22 cellular contexts compared by ENCODE assay signal in the genomic region with DNA sequence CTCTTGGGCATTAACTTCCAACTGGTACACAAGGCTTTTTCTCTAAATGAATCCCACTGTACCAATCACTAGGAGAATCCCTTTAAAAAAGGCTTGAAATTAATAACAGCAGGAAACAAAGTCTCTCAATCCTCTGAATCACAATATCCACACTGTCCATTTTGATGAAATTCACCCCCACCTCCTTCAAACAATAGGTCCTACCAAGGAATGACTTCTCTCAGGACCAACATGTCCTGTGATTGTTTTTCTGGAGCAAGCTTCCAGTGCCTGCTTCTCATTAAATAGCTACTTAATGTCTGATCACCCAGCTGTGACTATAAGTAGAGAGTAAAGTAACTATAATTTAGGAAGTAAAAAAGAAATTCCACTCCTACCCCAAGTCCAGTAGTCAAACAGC. TPM values are rescaled to one million over a fixed set of nuclear protein-coding genes. Genes with fewer than 3 reads are reported as not detected.
DNase-seq lines count a peak whose midpoint lies in the region; ATAC-seq and TF ChIP-seq lines count a peak whose summit lies in the region.
"Had no signal": no experiment of that assay in that cellular context is flagged by ENCODE, and none has a peak within 500 bp of the region (broad histone marks: within the 10 kb centered on the region; RNA-seq: fewer than 3 reads in every experiment).

No MANE protein-coding gene starts in this region.

- TF ChIP-seq CTCF in heart right ventricle (IDR thresholded peaks at IDR 0.05) (no peak), epithelial cell of proximal tubule (conservative IDR thresholded peaks at IDR 0.05; ENCODE audit: low read depth, low read length) (no peak), psoas muscle (IDR thresholded peaks at IDR 0.05) (no peak)

- H3K9me3 Mint-ChIP-seq in CD8-positive, alpha-beta memory T cell: no peaks in the 10 kb centered on the region
- H3K9me3 Mint-ChIP-seq: mesothelial cell of epicardium had no signal

- no peak overlapping the region for H3K4me3 Mint-ChIP-seq in CD8-positive, alpha-beta memory T cell
- H3K4me3 Mint-ChIP-seq: activated naive CD8-positive, alpha-beta T cell; mesothelial cell of epicardium had no signal

- POLR2A ChIA-PET in CD8-positive, alpha-beta memory T cell (lab: Charles Lee): interaction anchor here (0.8 kb wide), 1 partner anchor 27 kb away, joined by 3 read pairs; no protein-coding TSS in a partner anchor

- H3K9me3 ChIP-seq in heart right ventricle: no peaks in the 10 kb centered on the region
- H3K9me3 ChIP-seq in psoas muscle: no peaks in the 10 kb centered on the region
- H3K9me3 ChIP-seq in CD8-positive, alpha-beta memory T cell (ENCODE audit: low read length): no peaks in the 10 kb centered on the region
- H3K9me3 ChIP-seq: gastrocnemius medialis, pancreas had no signal

- peaks cover 6 to 63% (median 46%) of the 10 kb centered on the region in 9 donors for H3K4me1 ChIP-seq in heart right ventricle
- H3K4me1 ChIP-seq in psoas muscle: peaks cover 47% of the 10 kb centered on the region
- peaks cover 5% of the 10 kb centered on the region for H3K4me1 ChIP-seq in CD8-positive, alpha-beta memory T cell (ENCODE audit: insufficient read depth, low read length)

- H3K4me1 Mint-ChIP-seq in CD8-positive, alpha-beta memory T cell: peaks cover 13 to 21% (median 20%) of the 10 kb centered on the region in 3 donors

- H3K27ac Mint-ChIP-seq in CD8-positive, alpha-beta memory T cell: no peak overlapping the region
- H3K27ac Mint-ChIP-seq: activated naive CD8-positive, alpha-beta T cell had no signal

- H3K4me3 ChIP-seq in heart right ventricle (no peak overlapping the region), epithelial cell of proximal tubule (ENCODE audit: low read depth, low read length) (peak overlapping the region; percentile 2), psoas muscle (no peak overlapping the region)
- no peak overlapping the region for H3K4me3 ChIP-seq in CD8-positive, alpha-beta memory T cell (ENCODE audit: low read length)
- H3K4me3 ChIP-seq: gastrocnemius medialis, pancreas had no signal

- CTCF ChIA-PET in CD8-positive, alpha-beta memory T cell (lab: Charles Lee): interaction anchor here (1.0 kb wide), 1 partner anchor 20 kb away, joined by 3 read pairs; no protein-coding TSS in a partner anchor

- ATAC-seq in heart right ventricle (no peak), Right ventricle myocardium superior (ENCODE audit: poor library complexity) (no peak), psoas muscle (no peak), HG02642 (IDR thresholded peaks at IDR 0.05; ENCODE audit: poor library complexity, unreplicated experiment) (no peak)
- ATAC-seq: gastrocnemius medialis, HCT116, pancreas, PC-3 had no signal

- peaks cover 0 to 20% (median 5%) of the 10 kb centered on the region in 3 donors for H3K36me3 Mint-ChIP-seq in CD8-positive, alpha-beta memory T cell

- H3K27ac ChIP-seq in heart right ventricle: peak overlapping the region in 7 of 10 donors; percentile 5 to 87 (median 51)
- H3K27ac ChIP-seq in psoas muscle: peak overlapping the region; percentile 30
- H3K27ac ChIP-seq in CD8-positive, alpha-beta memory T cell (ENCODE audit: low read depth, low read length): no peak overlapping the region
- H3K27ac ChIP-seq: pancreas had no signal

- no peaks in the 10 kb centered on the region for H3K27me3 Mint-ChIP-seq in CD8-positive, alpha-beta memory T cell
- H3K27me3 Mint-ChIP-seq: activated naive CD8-positive, alpha-beta T cell had no signal

- H3K36me3 ChIP-seq in heart right ventricle (peaks cover 0 to 51% (median 0%) of the 10 kb centered on the region in 9 donors), psoas muscle (ENCODE audit: insufficient read depth in 1 of 2, low read depth in 1 of 2) (peaks cover 5 to 7% of the 10 kb centered on the region in 2 donors)
- no peaks in the 10 kb centered on the region for H3K36me3 ChIP-seq in CD8-positive, alpha-beta memory T cell (ENCODE audit: insufficient read depth, low read length)
- H3K36me3 ChIP-seq: gastrocnemius medialis had no signal

- intact Hi-C loops in heart right ventricle (cut with DNase I): no loop called here
- intact Hi-C loops in Right ventricle myocardium superior (cut with DNase I): no loop called here
- intact Hi-C loops in psoas muscle (cut with DNase I): no loop called here

- H3K27me3 ChIP-seq in heart right ventricle (no peaks in the 10 kb centered on the region), psoas muscle (ENCODE audit: insufficient read depth in 3 of 3, low read length in 2 of 3) (no peaks in the 10 kb centered on the region)
- no peaks in the 10 kb centered on the region for H3K27me3 ChIP-seq in CD8-positive, alpha-beta memory T cell (ENCODE audit: insufficient read depth, low read length, poor library complexity, severe bottlenecking)
- H3K27me3 ChIP-seq: gastrocnemius medialis, pancreas had no signal

- no peak for DNase-seq in heart right ventricle
- DNase-seq in Right ventricle myocardium superior: no peak
- no peak for DNase-seq in epithelial cell of proximal tubule (ENCODE audit: low read depth)
- no peak for DNase-seq in psoas muscle
- DNase-seq in CD8-positive, alpha-beta memory T cell: no peak
- DNase-seq in NCI-H510A (lab: John Stamatoyannopoulos, UW): no peak
- DNase-seq in NCI-H345 (lab: John Stamatoyannopoulos, UW): no peak
- DNase-seq: activated CD4-positive, alpha-beta T cell treated with anti-CD3 and anti-CD28 coated beads for 48 hours; gastrocnemius medialis; GF-D8; NCI-H526 treated with DMSO at 0.1 percent for 48 hours; pancreas; PC-3; stimulated activated CD4-positive, alpha-beta T cell treated with anti-CD3 and anti-CD28 coated beads, Interleukin-15, amount 100 ng/mL, for 24 hours; T1000 had no signal

RNA-seq across cellular contexts. Expression of a gene that starts 13.1 kb away (rescaled TPM):
- total RNA-seq in heart right ventricle (100 to 1,000 TPM in 2 of 10 donors, 10 to 100 TPM in 8; 60.8 to 117 (median 83.4) TPM), Right ventricle myocardium superior (75.0 TPM), epithelial cell of proximal tubule (116 TPM in 2 replicates), psoas muscle (100 to 1,000 TPM in 3 of 4 donors, 10 to 100 TPM in 1; 100.0 to 130 (median 111) TPM)
- polyA plus RNA-seq in heart right ventricle (100 to 1,000 TPM in 1 of 2 donors, 10 to 100 TPM in 1; 54.1 to 159 TPM), psoas muscle (100 to 1,000 TPM in 1 of 3 donors, 10 to 100 TPM in 2; 68.9 to 102 (median 92.8) TPM)
- 100 to 1,000 TPM; 106 to 110 TPM for total RNA-seq in CD8-positive, alpha-beta memory T cell
- polyA plus RNA-seq in CD8-positive, alpha-beta memory T cell: 73.5 TPM

RNA-seq across cellular contexts. Expression of a gene that starts 13.4 kb away (rescaled TPM):
- total RNA-seq in heart right ventricle: 1 to 10 TPM; 2.3 to 9.1 (median 4.7) TPM
- polyA plus RNA-seq in heart right ventricle: 1 to 10 TPM; 2.5 to 2.8 TPM
- 6.4 TPM for total RNA-seq in Right ventricle myocardium superior
- 3.7 and 6.7 TPM in 2 replicates for total RNA-seq in epithelial cell of proximal tubule
- total RNA-seq in psoas muscle: 1 to 10 TPM; 4.9 to 5.9 (median 5.4) TPM
- 10 to 100 TPM in 1 of 3 donors, 1 to 10 TPM in 2; 4.0 to 10.4 (median 7.0) TPM for polyA plus RNA-seq in psoas muscle
- 1 to 10 TPM; 8.2 to 8.9 TPM for total RNA-seq in CD8-positive, alpha-beta memory T cell
- 2.6 TPM for polyA plus RNA-seq in CD8-positive, alpha-beta memory T cell

RNA-seq across cellular contexts. Expression of a gene that starts 35.8 kb away (rescaled TPM):
- total RNA-seq in heart right ventricle: 100 to 1,000 TPM in 1 of 10 donors, 10 to 100 TPM in 9; 76.5 to 103 (median 81.8) TPM
- 100 to 1,000 TPM in 1 of 2 donors, 10 to 100 TPM in 1; 58.3 to 158 TPM for polyA plus RNA-seq in heart right ventricle
- 72.8 TPM for total RNA-seq in Right ventricle myocardium superior
- 149 and 156 TPM in 2 replicates for total RNA-seq in epithelial cell of proximal tubule
- total RNA-seq in psoas muscle: 10 to 100 TPM; 74.9 to 91.2 (median 80.4) TPM
- polyA plus RNA-seq in psoas muscle: 100 to 1,000 TPM; 101 to 223 (median 141) TPM
- 10 to 100 TPM; 77.3 to 79.2 TPM for total RNA-seq in CD8-positive, alpha-beta memory T cell
- 82.3 TPM for polyA plus RNA-seq in CD8-positive, alpha-beta memory T cell

RNA-seq across cellular contexts. Expression of a gene that starts 38.5 kb away (rescaled TPM):
- total RNA-seq in heart right ventricle: under 1 TPM in 1 of 10 donors, not detected in 9; 0.21 TPM
- not detected for polyA plus RNA-seq in heart right ventricle
- not detected for total RNA-seq in Right ventricle myocardium superior
- not detected in 2 replicates for total RNA-seq in epithelial cell of proximal tubule
- not detected for total RNA-seq in psoas muscle
- not detected for polyA plus RNA-seq in psoas muscle
- total RNA-seq in CD8-positive, alpha-beta memory T cell: not detected
- polyA plus RNA-seq in CD8-positive, alpha-beta memory T cell: not detected
- total RNA-seq: cardiac septum, gastrocnemius medialis, mesothelial cell of epicardium, pancreas, PC-3, SK-MEL-5 had no signal
- polyA plus RNA-seq: pancreas, thymus had no signal

RNA-seq across cellular contexts. Expression of a gene that starts 45.2 kb away (rescaled TPM):
- total RNA-seq in heart right ventricle: 10 to 100 TPM; 31.8 to 58.3 (median 46.8) TPM
- polyA plus RNA-seq in heart right ventricle: 100 to 1,000 TPM in 1 of 2 donors, 10 to 100 TPM in 1; 43.8 to 104 TPM
- total RNA-seq in Right ventricle myocardium superior: 43.5 TPM
- total RNA-seq in epithelial cell of proximal tubule: 66.6 and 87.4 TPM in 2 replicates
- total RNA-seq in psoas muscle: 10 to 100 TPM; 32.7 to 45.7 (median 37.1) TPM
- 10 to 100 TPM; 33.0 to 49.2 (median 43.0) TPM for polyA plus RNA-seq in psoas muscle
- total RNA-seq in CD8-positive, alpha-beta memory T cell: 10 to 100 TPM; 63.3 to 66.2 TPM
- polyA plus RNA-seq in CD8-positive, alpha-beta memory T cell: 79.0 TPM
